ENCODE assay signal across 27 cellular contexts in genomic region chr6:142675925-142676324, GRCh38.
"Had no signal": no experiment of that assay in that cellular context is flagged by ENCODE, and none has a peak within 500 bp of the region (broad histone marks: within the 10 kb centered on the region; RNA-seq: fewer than 3 reads in every experiment).

No MANE protein-coding gene starts in this region.

- H3K36me3 ChIP-seq: neural progenitor cell, ovary, right lobe of liver, sigmoid colon, stomach, thoracic aorta, thyroid gland, tibial nerve, upper lobe of left lung, uterus had no signal

- H3K9me3 Mint-ChIP-seq: natural killer cell treated with Interleukin-12 subunit alpha and Interleukin-12 subunit beta and Interleukin-15 and Interleukin-18, amount 100 ng/mL, for 72 hours; neural progenitor cell; stimulated activated effector memory CD8-positive, alpha-beta T cell treated with anti-CD3 and anti-CD28 coated beads, Interleukin-12 subunit alpha, Interleukin-12 subunit beta, amount 100 ng/mL, for 72 hours; stimulated activated naive CD8-positive, alpha-beta T cell treated with anti-CD3 and anti-CD28 coated beads, Interleukin-15, Interleukin-2, amounts not matched to agents 100 ng/mL and 50 ng/mL, for 24 hours had no signal

- H3K9me3 ChIP-seq: ovary, psoas muscle, right lobe of liver, stomach, thoracic aorta, thyroid gland, tibial nerve, upper lobe of left lung, uterus had no signal

- H3K27ac ChIP-seq: neural progenitor cell, ovary, parathyroid adenoma, psoas muscle, right lobe of liver, sigmoid colon, stomach, thoracic aorta, thyroid gland, tibial nerve, upper lobe of left lung, uterus had no signal

- H3K4me1 ChIP-seq: neural progenitor cell, parathyroid adenoma, psoas muscle, right lobe of liver, stomach, thyroid gland, tibial nerve, upper lobe of left lung, uterus had no signal

- H3K4me3 ChIP-seq: neural progenitor cell, ovary, psoas muscle, right lobe of liver, sigmoid colon, stomach, thoracic aorta, thyroid gland, tibial nerve, upper lobe of left lung, uterus had no signal

- H3K27me3 ChIP-seq: neural progenitor cell, ovary, right lobe of liver, sigmoid colon, thyroid gland, upper lobe of left lung, uterus had no signal

- H3K27ac Mint-ChIP-seq: naive thymus-derived CD8-positive, alpha-beta T cell; natural killer cell treated with Interleukin-12 subunit alpha and Interleukin-12 subunit beta and Interleukin-15 and Interleukin-18, amount 100 ng/mL, for 72 hours; neural progenitor cell; progenitor cell of endocrine pancreas; stimulated activated effector memory CD8-positive, alpha-beta T cell treated with anti-CD3 and anti-CD28 coated beads, Interleukin-12 subunit alpha, Interleukin-12 subunit beta, amount 100 ng/mL, for 72 hours; stimulated activated naive B cell treated with anti-CD40 and anti-IgM and Interleukin-4, amounts not matched to agents 10 μg/mL and 1 μg/mL and 100 μg/mL, for 72 hours; stimulated activated naive CD8-positive, alpha-beta T cell treated with anti-CD3 and anti-CD28 coated beads, Interleukin-15, Interleukin-2, amounts not matched to agents 100 ng/mL and 50 ng/mL, for 24 hours had no signal

- ATAC-seq: naive thymus-derived CD8-positive, alpha-beta T cell; natural killer cell treated with Interleukin-12 subunit alpha and Interleukin-12 subunit beta and Interleukin-15 and Interleukin-18, amount 100 ng/mL, for 72 hours; psoas muscle; right cardiac atrium; right lobe of liver; stimulated activated effector memory CD8-positive, alpha-beta T cell treated with anti-CD3 and anti-CD28 coated beads, Interleukin-12 subunit alpha, Interleukin-12 subunit beta, amount 100 ng/mL, for 72 hours; stimulated activated naive B cell treated with anti-CD40 and anti-IgM and Interleukin-4, amounts not matched to agents 10 μg/mL and 1 μg/mL and 100 μg/mL, for 72 hours had no signal

- H2AFZ ChIP-seq: neural progenitor cell, parathyroid adenoma had no signal

- H3K4me3 Mint-ChIP-seq: naive thymus-derived CD8-positive, alpha-beta T cell; natural killer cell treated with Interleukin-12 subunit alpha and Interleukin-12 subunit beta and Interleukin-15 and Interleukin-18, amount 100 ng/mL, for 72 hours; neural progenitor cell; stimulated activated effector memory CD8-positive, alpha-beta T cell treated with anti-CD3 and anti-CD28 coated beads, Interleukin-12 subunit alpha, Interleukin-12 subunit beta, amount 100 ng/mL, for 72 hours; stimulated activated naive B cell treated with anti-CD40 and anti-IgM and Interleukin-4, amounts not matched to agents 10 μg/mL and 1 μg/mL and 100 μg/mL, for 72 hours; stimulated activated naive CD8-positive, alpha-beta T cell treated with anti-CD3 and anti-CD28 coated beads, Interleukin-15, Interleukin-2, amounts not matched to agents 100 ng/mL and 50 ng/mL, for 24 hours had no signal

- DNase-seq: naive thymus-derived CD8-positive, alpha-beta T cell; occipital lobe; ovary; psoas muscle; right lobe of liver; sigmoid colon; small intestine; stimulated activated CD4-positive, alpha-beta T cell treated with anti-CD3 and anti-CD28 coated beads, Interleukin-15, amount 100 ng/mL, for 24 hours; stimulated activated CD4-positive, alpha-beta T cell treated with anti-CD3 and anti-CD28 coated beads, Interleukin-2, amount 100 ng/mL, for 24 hours; stimulated activated CD4-positive, alpha-beta T cell treated with anti-CD3 and anti-CD28 coated beads, Interleukin-2, amount 100 ng/mL, for 48 hours; stimulated activated CD4-positive, alpha-beta T cell treated with anti-CD3 and anti-CD28 coated beads, Interleukin-4, amount 100 ng/mL, for 24 hours; stimulated activated naive B cell treated with anti-CD40 and anti-IgM and Interleukin-4, amounts not matched to agents 10 μg/mL and 1 μg/mL and 100 μg/mL, for 72 hours; stimulated activated naive CD4-positive, alpha-beta T cell treated with Interleukin-2 at 50 U/mL for 16 hours; stomach; thyroid gland; trophoblast cell; uterus had no signal

- H3K4me1 Mint-ChIP-seq: neural progenitor cell had no signal

- H3K79me2 ChIP-seq: parathyroid adenoma had no signal

- H3K4me2 ChIP-seq: neural progenitor cell had no signal

- H3K36me3 Mint-ChIP-seq: natural killer cell treated with Interleukin-12 subunit alpha and Interleukin-12 subunit beta and Interleukin-15 and Interleukin-18, amount 100 ng/mL, for 72 hours; neural progenitor cell; stimulated activated effector memory CD8-positive, alpha-beta T cell treated with anti-CD3 and anti-CD28 coated beads, Interleukin-12 subunit alpha, Interleukin-12 subunit beta, amount 100 ng/mL, for 72 hours; stimulated activated naive B cell treated with anti-CD40 and anti-IgM and Interleukin-4, amounts not matched to agents 10 μg/mL and 1 μg/mL and 100 μg/mL, for 72 hours had no signal
